8 cellular contexts compared by ENCODE assay signal in the genomic region with DNA sequence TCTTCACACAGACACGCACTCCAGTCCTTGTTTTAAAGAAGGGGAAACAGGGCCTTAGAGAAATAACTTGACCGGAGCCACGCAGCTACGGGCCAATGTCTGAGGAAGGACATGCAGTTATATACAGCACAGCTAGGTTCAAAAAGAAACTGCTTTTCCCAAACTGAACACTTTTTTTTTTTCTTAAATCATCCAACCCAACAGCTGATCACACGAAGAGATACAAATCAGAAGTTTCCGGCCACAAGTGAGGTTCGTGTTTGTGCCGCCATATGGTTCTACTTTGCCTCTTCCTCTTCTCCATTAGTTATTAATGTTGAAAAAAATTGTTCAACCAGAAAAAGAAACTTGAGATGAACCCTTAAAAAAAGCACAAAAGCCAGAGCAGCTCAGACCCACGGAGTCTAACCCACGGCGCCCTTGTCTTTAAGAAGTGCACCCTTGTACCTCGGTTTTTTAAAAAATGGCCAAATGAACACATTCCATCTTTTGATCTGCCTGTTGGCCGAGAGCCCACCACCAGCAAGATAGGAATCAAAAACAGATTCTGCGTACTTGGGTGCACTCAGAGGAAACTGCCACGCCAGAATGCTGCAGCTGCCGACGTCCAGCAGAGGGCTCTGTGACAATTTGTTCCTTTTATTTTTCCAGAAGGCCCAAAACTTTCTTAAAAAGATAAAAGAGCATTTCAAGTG.
A peak's percentile ranks its signal among the peaks of the same experiment; 100 is the strongest.
DNase-seq lines count a peak whose midpoint lies in the region; TF ChIP-seq lines count a peak whose summit lies in the region.

No MANE protein-coding gene starts in this region.

- H3K4me1 ChIP-seq in stomach = peaks cover 46 to 99% (median 77%) of the 10 kb centered on the region in 4 donors

- H3K4me3 Mint-ChIP-seq in nephron = peak overlapping the region; percentile 59 to 72 (median 60)

- no peaks in the 10 kb centered on the region for H3K27me3 Mint-ChIP-seq in nephron (ENCODE audit: low read depth)

- H3K9me3 Mint-ChIP-seq in nephron = no peaks in the 10 kb centered on the region

- H3K27ac Mint-ChIP-seq in nephron = peak overlapping the region; percentile 96 to 97 (median 96)

- no peak for TF ChIP-seq EP300 in stomach (IDR thresholded peaks at IDR 0.05)

- H3K4me3 ChIP-seq in H7 (ENCODE audit: insufficient read depth, low read depth, low read length) (no peak overlapping the region), stomach (peak overlapping the region in 2 of 4 donors; percentile 6 to 7)

- H3K36me3 ChIP-seq in H7 (replicated peaks; ENCODE audit: control insufficient read depth, insufficient read depth, low read length) (no peaks in the 10 kb centered on the region), stomach (peaks cover 2 to 16% (median 11%) of the 10 kb centered on the region in 4 donors)

- H3K9me3 ChIP-seq in stomach = no peaks in the 10 kb centered on the region

- H3K27ac ChIP-seq in stomach = peak overlapping the region; percentile 66 to 82 (median 76)

- peak; percentile 80 to 85 (median 82) for TF ChIP-seq CTCF in nephron (IDR thresholded peaks at IDR 0.05; ENCODE audit: unreplicated experiment in 3 of 3)
- TF ChIP-seq CTCF in stomach (IDR thresholded peaks at IDR 0.05) = peak in 5 of 7 experiments; percentile 59 to 84 (median 76)

- DNase-seq in EH (ENCODE audit: low read depth) (peak; percentile 95), H7 (peak; percentile 76), NCI-H2196 (lab: John Stamatoyannopoulos, UW; ENCODE audit: unreplicated experiment) (peak; percentile 68), activated T-cell treated with anti-CD3 and anti-CD28 coated beads for 1 hour (ENCODE audit: low read depth) (peak; percentile 51), erythroblast (lab: John Stamatoyannopoulos, UW) (peak; percentile 69 to 73), stomach (peak; percentile 62), 8988T (no peak)

- TF ChIP-seq POLR2A in erythroblast (IDR thresholded peaks at IDR 0.05; ENCODE audit: low read length) (no peak), stomach (IDR thresholded peaks at IDR 0.05) (no peak)

- no peaks in the 10 kb centered on the region for H3K36me3 Mint-ChIP-seq in nephron (ENCODE audit: low read depth)

- H3K27me3 ChIP-seq in H7 (ENCODE audit: control insufficient read depth, insufficient read depth, low read length) (no peaks in the 10 kb centered on the region), stomach (no peaks in the 10 kb centered on the region)

- intact Hi-C loops in stomach (cut with DNase I; ENCODE audit: low total_unique reads) = no loop called here

- H3K4me1 Mint-ChIP-seq in nephron = peaks cover 58% of the 10 kb centered on the region

- WGBS in stomach, 5 donors = 24 to 39% (median 35%) methylated on average over 17 of the region's 17 CpGs
